ENCODE assay signal across 8 cellular contexts in genomic region chr15:94141802-94142201, GRCh38.
"Had no signal": no experiment of that assay in that cellular context is flagged by ENCODE, and none has a peak within 500 bp of the region (broad histone marks: within the 10 kb centered on the region; RNA-seq: fewer than 3 reads in every experiment).

No MANE protein-coding gene starts in this region.

- H3K4me3 ChIP-seq: GM12878 had no signal

- ATAC-seq: GM12878 had no signal

- DNase-seq: GDM1, GF-D8 had no signal

- FAIRE-seq: G401.6, GM12878, GM12891, GM12892, GM18507, GM19239 had no signal
